In genomic region chr17:76161113-76161512, GRCh38 we compare ENCODE assay signal across 26 cellular contexts.
DNase-seq lines count a peak whose midpoint lies in the region; FAIRE-seq lines count a peak whose summit lies in the region.
"Had no signal": no experiment of that assay in that cellular context is flagged by ENCODE, and none has a peak within 500 bp of the region (broad histone marks: within the 10 kb centered on the region; RNA-seq: fewer than 3 reads in every experiment).

No MANE protein-coding gene starts in this region.

- peak; percentile 97 for FAIRE-seq in endometrium (lab: Jason Lieb, UNC)
- no peak for FAIRE-seq in urothelium cell line (lab: Jason Lieb, UNC)
- FAIRE-seq: GM19239, H54 had no signal

- H3K27ac ChIP-seq in substantia nigra (ENCODE audit: low read depth, low read length, poor library complexity, severe bottlenecking): peak overlapping the region; percentile 47
- H3K27ac ChIP-seq: BLaER1 treated with 17β-estradiol and CSF1 and Interleukin-3, amounts not matched to agents 10 nM and 100 nM; stomach had no signal

- peak; percentile 10 for DNase-seq in OCI-M1 (lab: John Stamatoyannopoulos, UW)
- DNase-seq in left kidney (ENCODE audit: low read depth, low spot score): peak; percentile 43
- DNase-seq in substantia nigra (lab: John Stamatoyannopoulos, UW): no peak
- DNase-seq in urothelium cell line (ENCODE audit: low spot score): no peak
- DNase-seq in central memory CD4-positive, alpha-beta T cell: no peak
- no peak for DNase-seq in iPS-NIHi7 (ENCODE audit: extremely low spot score)
- DNase-seq: activated CD4-positive, alpha-beta T cell treated with anti-CD3 and anti-CD28 coated beads, Interleukin-2, amount 10 ng/mL, durations not matched to agents 24 days and 14 days; activated naive CD4-positive, alpha-beta T cell treated with anti-CD3 and anti-CD28 coated beads for 36 hours; amniotic stem cell; Caco-2; cortex of kidney; DMS79 treated with DMSO at 0.1 percent for 48 hours; GF-D8; mesendoderm; NCI-H146; NCI-H446 treated with DMSO at 0.1 percent for 48 hours; nucleus accumbens; small intestine; stimulated activated CD4-positive, alpha-beta T cell treated with anti-CD3 and anti-CD28 coated beads, Interleukin-1b, Interleukin-23, amount 100 ng/mL, for 48 hours; stimulated activated CD8-positive, alpha-beta memory T cell treated with anti-CD3 and anti-CD28 coated beads, Interleukin-4, amount 100 ng/mL, for 48 hours; stomach; T-helper 17 cell had no signal

Comparison
In these comparisons a context has a peak if more than half of its experiments do, and no peak if none do; other contexts are left out.
1. DNase-seq: peak in OCI-M1 (single experiment) and left kidney (single experiment); none in substantia nigra (0 of 49), urothelium cell line (single experiment), central memory CD4-positive, alpha-beta T cell (single experiment) and iPS-NIHi7 (single experiment).